Comparison of ENCODE assay signal across 9 cellular contexts in genomic region chr12:52992699-52993557, GRCh38. TPM values are rescaled to one million over a fixed set of nuclear protein-coding genes. Genes with fewer than 3 reads are reported as not detected.
DNase-seq lines count a peak whose midpoint lies in the region; ATAC-seq, FAIRE-seq and TF ChIP-seq lines count a peak whose summit lies in the region.
"Had no signal": no experiment of that assay in that cellular context is flagged by ENCODE, and none has a peak within 500 bp of the region (broad histone marks: within the 10 kb centered on the region; RNA-seq: fewer than 3 reads in every experiment).

No MANE protein-coding gene starts in this region.

- TF ChIP-seq CTCF in endodermal cell (conservative IDR thresholded peaks at IDR 0.05), result no peak

- no peak overlapping the region for H3K4me3 ChIP-seq in MG63
- no peak overlapping the region for H3K4me3 ChIP-seq in endodermal cell (ENCODE audit: low read length)

- H3K4me1 Mint-ChIP-seq in endodermal cell, result peaks cover 32% of the 10 kb centered on the region
- H3K4me1 Mint-ChIP-seq: B cell had no signal

- H3K36me3 Mint-ChIP-seq in endodermal cell (ENCODE audit: low read depth), result no peaks in the 10 kb centered on the region

- H3K4me1 ChIP-seq in endodermal cell (ENCODE audit: control insufficient read depth, insufficient read depth, low read length), result peaks cover 7% of the 10 kb centered on the region

- FAIRE-seq in GM12892 (lab: Jason Lieb, UNC), result no peak

- in situ Hi-C loops in Caki2 (cut with HindIII; ENCODE audit: low pct_unique_long_range_greater_than_20kb, low sequenced_read_pairs), result loop anchor here (25.0 kb wide), 1 partner anchor 106 kb away; no protein-coding TSS in a partner anchor

- H3K27ac ChIP-seq in endodermal cell (ENCODE audit: low read depth, low read length), result peak overlapping the region; percentile 25

- WGBS in endodermal cell (ENCODE audit: insufficient coverage in 1 of 2, insufficient read length in 1 of 2), 2 experiments, result 59 to 70% methylated on average over 4 to 7 of the region's 7 CpGs

- no peak for ATAC-seq in HG02571 (IDR thresholded peaks at IDR 0.05; ENCODE audit: unreplicated experiment)

- DNase-seq in Caki2 (ENCODE audit: low read depth), result peak; percentile 90
- peak; percentile 9 for DNase-seq in MG63
- DNase-seq in endodermal cell, result peak; percentile 81
- peak; percentile 83 for DNase-seq in mucosa of gallbladder (ENCODE audit: low spot score)
- no peak for DNase-seq in GM12892 (ENCODE audit: insufficient read length)
- DNase-seq in NCI-H69 (lab: John Stamatoyannopoulos, UW), result no peak
- DNase-seq in GDM1 (lab: John Stamatoyannopoulos, UW), result no peak

- peak overlapping the region; percentile 28 for H3K9ac ChIP-seq in endodermal cell (ENCODE audit: extremely low read depth, low read length, poor library complexity, severe bottlenecking)

- TF ChIP-seq POLR2A in GM12892 (IDR thresholded peaks at IDR 0.05; ENCODE audit: low read depth, low read length), result no peak

- H3K9me3 Mint-ChIP-seq in endodermal cell, result no peaks in the 10 kb centered on the region

- no peaks in the 10 kb centered on the region for H3K27me3 Mint-ChIP-seq in endodermal cell (ENCODE audit: insufficient read depth)
- H3K27me3 Mint-ChIP-seq: B cell had no signal

- H3K36me3 ChIP-seq in MG63, result no peaks in the 10 kb centered on the region
- no peaks in the 10 kb centered on the region for H3K36me3 ChIP-seq in endodermal cell (ENCODE audit: control insufficient read depth, insufficient read depth, low read length)

- no peaks in the 10 kb centered on the region for H3K9me3 ChIP-seq in MG63
- no peaks in the 10 kb centered on the region for H3K9me3 ChIP-seq in endodermal cell (ENCODE audit: control insufficient read depth, low read length)

- H3K27me3 ChIP-seq in MG63 (no peaks in the 10 kb centered on the region), endodermal cell (ENCODE audit: control insufficient read depth, insufficient read depth, low read length, poor library complexity, severe bottlenecking) (no peaks in the 10 kb centered on the region)

- peak overlapping the region; percentile 87 for H3K27ac Mint-ChIP-seq in endodermal cell

- no peak overlapping the region for H3K4me3 Mint-ChIP-seq in endodermal cell
- H3K4me3 Mint-ChIP-seq: B cell had no signal

RNA-seq across cellular contexts. Expression of gene EIF4B, which starts 13.3 kb away (rescaled TPM):
- 834 and 874 TPM in 2 replicates for total RNA-seq in Caki2 (2014; rRNA removed; shearing (Covaris generic); ENCODE audit: low replicate concordance)
- total RNA-seq in MG63 (2014; rRNA removed; shearing (Covaris generic); ENCODE audit: low replicate concordance), result 684 and 692 TPM in 2 replicates
- total RNA-seq in endodermal cell (100 to 1,000 TPM; 596 to 655 TPM), mucosa of gallbladder (546 TPM)
- 388 TPM for polyA plus RNA-seq in endodermal cell (2013, experiment 1 of 2)
- 341 TPM for polyA plus RNA-seq in endodermal cell (2013, experiment 2 of 2)
- polyA plus RNA-seq in GM12892 (2012; ENCODE audit: missing spikeins), result 390 TPM

RNA-seq across cellular contexts. Expression of gene KRT18, which starts 44.0 kb away (rescaled TPM):
- 205 and 247 TPM in 2 replicates for total RNA-seq in Caki2 (2014; rRNA removed; shearing (Covaris generic); ENCODE audit: low replicate concordance)
- total RNA-seq in MG63 (2014; rRNA removed; shearing (Covaris generic); ENCODE audit: low replicate concordance), result 104 and 136 TPM in 2 replicates
- total RNA-seq in endodermal cell (1,000 to 10,000 TPM in 1 of 2 donors, 100 to 1,000 TPM in 1; 858 to 1,019 TPM), mucosa of gallbladder (564 TPM)
- 283 TPM for polyA plus RNA-seq in endodermal cell (2013, experiment 1 of 2)
- polyA plus RNA-seq in endodermal cell (2013, experiment 2 of 2), result 352 TPM
- 0.34 TPM for polyA plus RNA-seq in GM12892 (2012; ENCODE audit: missing spikeins)

RNA-seq across cellular contexts. Expression of gene TNS2, which starts 56.9 kb away (rescaled TPM):
- total RNA-seq in Caki2 (2014; rRNA removed; shearing (Covaris generic); ENCODE audit: low replicate concordance), result 5.1 and 5.6 TPM in 2 replicates
- 10.8 and 12.4 TPM in 2 replicates for total RNA-seq in MG63 (2014; rRNA removed; shearing (Covaris generic); ENCODE audit: low replicate concordance)
- total RNA-seq in endodermal cell, result 10 to 100 TPM; 10.2 to 12.6 TPM
- 9.5 TPM for polyA plus RNA-seq in endodermal cell (2013, experiment 1 of 2)
- polyA plus RNA-seq in endodermal cell (2013, experiment 2 of 2), result 9.6 TPM
- total RNA-seq in mucosa of gallbladder, result 124 TPM
- 0.47 TPM for polyA plus RNA-seq in GM12892 (2012; ENCODE audit: missing spikeins)

Comparison
In these comparisons a context has a peak if more than half of its experiments do, and no peak if none do; other contexts are left out.
1. DNase-seq: peak in Caki2 (single experiment), MG63 (single experiment), endodermal cell (single experiment) and mucosa of gallbladder (single experiment); none in GM12892 (single experiment), NCI-H69 (single experiment) and GDM1 (single experiment).